8 cellular contexts compared by ENCODE assay signal in genomic region chr11:66044757-66045156, GRCh38. TPM values are rescaled to one million over a fixed set of nuclear protein-coding genes. Genes with fewer than 3 reads are reported as not detected.
DNase-seq lines count a peak whose midpoint lies in the region; ATAC-seq and TF ChIP-seq lines count a peak whose summit lies in the region.
"Had no signal": no experiment of that assay in that cellular context is flagged by ENCODE, and none has a peak within 500 bp of the region (broad histone marks: within the 10 kb centered on the region; RNA-seq: fewer than 3 reads in every experiment).

No MANE protein-coding gene starts in this region.

- POLR2A ChIA-PET in HCT116 (lab: Charles Lee): interaction anchor here (1.0 kb wide), 1 partner anchor 24 kb away, joined by 4 read pairs; no protein-coding TSS in a partner anchor

- no peak for TF ChIP-seq RAD21 in HCT116 (IDR thresholded peaks at IDR 0.05; ENCODE audit: low read depth)

- H3K4me1 Mint-ChIP-seq in Calu3 (ENCODE audit: low read depth, unreplicated experiment) (peaks cover 17% of the 10 kb centered on the region), neural progenitor cell (peaks cover 22% of the 10 kb centered on the region)
- H3K4me1 Mint-ChIP-seq in activated T-helper 1 cell treated with anti-CD3 and anti-CD28 coated beads, Interleukin-12 subunit alpha, Interleukin-12 subunit beta, Interleukin-2, Interleukin-4 antibody, amounts not matched to agents 30 ng/mL and 10 ng/mL and 1 ng/mL, durations not matched to agents 14 hours and 24 hours and 36 hours (ENCODE audit: low read depth): peaks cover 16% of the 10 kb centered on the region

- H3K27ac ChIP-seq in HCT116 (ENCODE audit: low read depth, low read length): no peak overlapping the region
- no peak overlapping the region for H3K27ac ChIP-seq in neural progenitor cell
- H3K27ac ChIP-seq in aorta (ENCODE audit: low read depth in 1 of 2, low read length in 2 of 2): no peak overlapping the region

- H3K36me3 ChIP-seq in HCT116 (ENCODE audit: control insufficient read depth in 1 of 2, insufficient read depth in 2 of 2, low read length in 2 of 2) (no peaks in the 10 kb centered on the region), neural progenitor cell (peaks cover 4% of the 10 kb centered on the region), aorta (ENCODE audit: control insufficient read depth in 1 of 2, insufficient read depth in 2 of 2, low read length in 1 of 2) (no peaks in the 10 kb centered on the region)

- H3K4me2 ChIP-seq in HCT116 (ENCODE audit: low read length) (peak overlapping the region; percentile 47), neural progenitor cell (peak overlapping the region; percentile 65)

- H3K9me3 Mint-ChIP-seq in Calu3 (ENCODE audit: low read depth, unreplicated experiment) (no peaks in the 10 kb centered on the region), neural progenitor cell (peaks cover 2% of the 10 kb centered on the region)
- no peaks in the 10 kb centered on the region for H3K9me3 Mint-ChIP-seq in activated T-helper 1 cell treated with anti-CD3 and anti-CD28 coated beads, Interleukin-12 subunit alpha, Interleukin-12 subunit beta, Interleukin-2, Interleukin-4 antibody, amounts not matched to agents 30 ng/mL and 10 ng/mL and 1 ng/mL, durations not matched to agents 14 hours and 24 hours and 36 hours

- peak overlapping the region; percentile 46 for H3K4me3 Mint-ChIP-seq in Calu3 (ENCODE audit: low read depth, unreplicated experiment)
- H3K4me3 Mint-ChIP-seq in activated T-helper 1 cell treated with anti-CD3 and anti-CD28 coated beads, Interleukin-12 subunit alpha, Interleukin-12 subunit beta, Interleukin-2, Interleukin-4 antibody, amounts not matched to agents 30 ng/mL and 10 ng/mL and 1 ng/mL, durations not matched to agents 14 hours and 24 hours and 36 hours: no peak overlapping the region
- H3K4me3 Mint-ChIP-seq in neural progenitor cell: peak overlapping the region; percentile 22

- in situ Hi-C loops in GM13977 (cut with MboI; ENCODE audit: low pct_unique_long_range_greater_than_20kb, low sequenced_read_pairs, unreplicated experiment): no loop called here

- no peak overlapping the region for H3K9ac ChIP-seq in HCT116 (ENCODE audit: low read length)
- H3K9ac ChIP-seq in neural progenitor cell: no peak overlapping the region

- H3K36me3 Mint-ChIP-seq in Calu3 (ENCODE audit: insufficient read depth, unreplicated experiment) (peaks cover 5% of the 10 kb centered on the region), neural progenitor cell (no peaks in the 10 kb centered on the region)
- H3K36me3 Mint-ChIP-seq in activated T-helper 1 cell treated with anti-CD3 and anti-CD28 coated beads, Interleukin-12 subunit alpha, Interleukin-12 subunit beta, Interleukin-2, Interleukin-4 antibody, amounts not matched to agents 30 ng/mL and 10 ng/mL and 1 ng/mL, durations not matched to agents 14 hours and 24 hours and 36 hours (ENCODE audit: low read depth): no peaks in the 10 kb centered on the region

- H3K27me3 Mint-ChIP-seq in Calu3 (ENCODE audit: unreplicated experiment) (peaks cover 42% of the 10 kb centered on the region), neural progenitor cell (ENCODE audit: insufficient read depth, low read depth) (no peaks in the 10 kb centered on the region)
- H3K27me3 Mint-ChIP-seq in activated T-helper 1 cell treated with anti-CD3 and anti-CD28 coated beads, Interleukin-12 subunit alpha, Interleukin-12 subunit beta, Interleukin-2, Interleukin-4 antibody, amounts not matched to agents 30 ng/mL and 10 ng/mL and 1 ng/mL, durations not matched to agents 14 hours and 24 hours and 36 hours (ENCODE audit: insufficient read depth): peaks cover 7% of the 10 kb centered on the region

- H3K9me2 ChIP-seq in HCT116 (ENCODE audit: insufficient read depth): no peaks in the 10 kb centered on the region

- CTCF ChIA-PET in Calu3 (lab: Charles Lee): interaction anchor here (0.6 to 2.0 kb wide), 12 partner anchors 9 to 365 kb away, joined by 3 to 16 read pairs (median 4); partner anchors contain the start of genes CST6 and PACS1
- CTCF ChIA-PET in HCT116 (lab: Charles Lee): interaction anchor here (0.6 to 2.2 kb wide), 19 partner anchors 9 to 504 kb away, joined by 3 to 14 read pairs (median 4); partner anchors contain the start of genes CATSPER1, CST6, FIBP and MUS81

- BruUV-seq in Calu3 (replicated peaks; lab: Mats Ljungman, UMichigan) (no TSS peak), HCT116 (replicated peaks; lab: Mats Ljungman, UMichigan) (no TSS peak)

- no peak for DNase-seq in Calu3
- no peak for DNase-seq in HCT116 (ENCODE audit: low read depth, low spot score)
- DNase-seq in activated T-helper 1 cell treated with anti-CD3 and anti-CD28 coated beads, Interleukin-12 subunit alpha, Interleukin-12 subunit beta, Interleukin-2, Interleukin-4 antibody, amounts not matched to agents 30 ng/mL and 10 ng/mL and 1 ng/mL, durations not matched to agents 14 hours and 24 hours and 36 hours (ENCODE audit: low spot score): no peak
- no peak for DNase-seq in neural progenitor cell (ENCODE audit: low spot score)
- DNase-seq in NCI-H748 treated with DMSO at 0.1 percent for 48 hours (lab: John Stamatoyannopoulos, UW): no peak
- DNase-seq in GM13977 (ENCODE audit: low spot score): no peak
- no peak for DNase-seq in aorta

- TF ChIP-seq CTCF in Calu3 (IDR thresholded peaks at IDR 0.05; ENCODE audit: unreplicated experiment) (no peak), HCT116 (IDR thresholded peaks at IDR 0.05 in 2 of 3, conservative IDR thresholded peaks at IDR 0.05 in 1 of 3; ENCODE audit: borderline replicate concordance in 1 of 3, insufficient read depth in 1 of 3, low read depth in 2 of 3, low read length in 2 of 3) (no peak), neural progenitor cell (IDR thresholded peaks at IDR 0.05) (no peak), GM13977 (IDR thresholded peaks at IDR 0.05; ENCODE audit: extremely low read depth, insufficient read depth, missing control alignments) (no peak)

- H3K27me3 ChIP-seq in HCT116 (ENCODE audit: insufficient read depth, low read length) (no peaks in the 10 kb centered on the region), neural progenitor cell (no peaks in the 10 kb centered on the region), aorta (ENCODE audit: control insufficient read depth in 1 of 2, insufficient read depth in 2 of 2, low read length in 1 of 2) (no peaks in the 10 kb centered on the region)

- peaks cover 23% of the 10 kb centered on the region for H3F3A ChIP-seq in neural progenitor cell (ENCODE audit: low read depth)

- H3K4me3 ChIP-seq in HCT116 (replicated peaks in 1 of 2; ENCODE audit: low read depth in 1 of 2, low read length in 2 of 2) (no peak overlapping the region), neural progenitor cell (no peak overlapping the region), aorta (ENCODE audit: low read length in 2 of 2) (no peak overlapping the region)

- no peak overlapping the region for H2AFZ ChIP-seq in HCT116 (ENCODE audit: low read depth, low read length, poor library complexity, severe bottlenecking)
- H2AFZ ChIP-seq in neural progenitor cell (replicated peaks): no peak overlapping the region

- intact Hi-C loops in Calu3 (cut with micrococcal nuclease; ENCODE audit: unreplicated experiment): no loop called here
- intact Hi-C loops in HCT116 (cut with micrococcal nuclease): no loop called here
- intact Hi-C loops in activated T-helper 1 cell treated with anti-CD3 and anti-CD28 coated beads, Interleukin-12 subunit alpha, Interleukin-12 subunit beta, Interleukin-2, Interleukin-4 antibody, amounts not matched to agents 30 ng/mL and 10 ng/mL and 1 ng/mL, durations not matched to agents 14 hours and 24 hours and 36 hours (cut with micrococcal nuclease): loop anchor here (1.0 to 2.0 kb wide), 3 partner anchors 22 to 186 kb away; partner anchors contain the start of genes BANF1, CFL1 and EIF1AD
- intact Hi-C loops in aorta (cut with DNase I): no loop called here

- H4K20me1 ChIP-seq in HCT116 (ENCODE audit: insufficient read depth): no peaks in the 10 kb centered on the region
- H4K20me1 ChIP-seq in neural progenitor cell (ENCODE audit: low read depth): peaks cover 5% of the 10 kb centered on the region

- H3K9me3 ChIP-seq in HCT116 (ENCODE audit: control insufficient read depth in 1 of 2, insufficient read depth in 1 of 2, low read depth in 1 of 2, low read length in 2 of 2) (no peaks in the 10 kb centered on the region), neural progenitor cell (ENCODE audit: low read depth) (no peaks in the 10 kb centered on the region), aorta (ENCODE audit: control insufficient read depth, low read length) (no peaks in the 10 kb centered on the region)

- H3K4me1 ChIP-seq in HCT116 (ENCODE audit: control insufficient read depth in 1 of 2, insufficient read depth in 2 of 2, low read length in 2 of 2): peaks cover 6 to 9% of the 10 kb centered on the region in 2 experiments; a peak in 3 of 4 replicates
- peaks cover 15% of the 10 kb centered on the region for H3K4me1 ChIP-seq in neural progenitor cell
- no peaks in the 10 kb centered on the region for H3K4me1 ChIP-seq in aorta (ENCODE audit: control insufficient read depth in 1 of 2, insufficient read depth in 2 of 2, low read length in 2 of 2)

- peak overlapping the region; percentile 20 for H3K27ac Mint-ChIP-seq in Calu3 (ENCODE audit: unreplicated experiment)
- peak overlapping the region; percentile 11 for H3K27ac Mint-ChIP-seq in activated T-helper 1 cell treated with anti-CD3 and anti-CD28 coated beads, Interleukin-12 subunit alpha, Interleukin-12 subunit beta, Interleukin-2, Interleukin-4 antibody, amounts not matched to agents 30 ng/mL and 10 ng/mL and 1 ng/mL, durations not matched to agents 14 hours and 24 hours and 36 hours
- peak overlapping the region; percentile 54 for H3K27ac Mint-ChIP-seq in neural progenitor cell

- TF ChIP-seq POLR2A in HCT116 (IDR thresholded peaks at IDR 0.05; ENCODE audit: borderline replicate concordance, extremely low read depth, insufficient read depth, insufficient read length): no peak

- 67% methylated on average over 6 of the region's 6 CpGs for WGBS in aorta, 2 donors

- H3K79me2 ChIP-seq in HCT116 (ENCODE audit: insufficient read depth, low read length) (no peaks in the 10 kb centered on the region), neural progenitor cell (ENCODE audit: low read depth) (peaks cover 23% of the 10 kb centered on the region)

- RAD21 ChIA-PET in HCT116 (lab: Charles Lee; ENCODE audit: low non-redundant PET in 1 of 2, low total read pairs in 2 of 2, uncharacterized antibody in 2 of 2, unreplicated experiment in 2 of 2): no interaction called here

- ATAC-seq in HCT116 (no peak), aorta (ENCODE audit: low FRiP score) (no peak)

RNA-seq across cellular contexts. Expression of gene GAL3ST3, which starts 4.2 kb away (rescaled TPM):
- total RNA-seq in Calu3 (2022): not detected in 2 replicates
- total RNA-seq in HCT116 (2021; ENCODE audit: unreplicated experiment): not detected
- polyA plus RNA-seq in HCT116 (2012): 0.07 TPM in 1 of 2 replicates, not detected in the other
- total RNA-seq in activated T-helper 1 cell treated with anti-CD3 and anti-CD28 coated beads, Interleukin-12 subunit alpha, Interleukin-12 subunit beta, Interleukin-2, Interleukin-4 antibody, amounts not matched to agents 30 ng/mL and 10 ng/mL and 1 ng/mL, durations not matched to agents 14 hours and 24 hours and 36 hours: 0.34 TPM in 1 of 2 replicates, not detected in the other
- total RNA-seq in neural progenitor cell (ENCODE audit: low replicate concordance): 8.5 and 35.9 TPM in 2 replicates
- total RNA-seq in aorta: not detected
- polyA plus RNA-seq in aorta: not detected

RNA-seq across cellular contexts. Expression of gene SF3B2, which starts 7.4 kb away (rescaled TPM):
- total RNA-seq in Calu3 (2022): 167 and 173 TPM in 2 replicates
- total RNA-seq in HCT116 (2021; ENCODE audit: unreplicated experiment): 300 TPM
- 193 and 224 TPM in 2 replicates for polyA plus RNA-seq in HCT116 (2012)
- 267 TPM in 2 replicates for total RNA-seq in activated T-helper 1 cell treated with anti-CD3 and anti-CD28 coated beads, Interleukin-12 subunit alpha, Interleukin-12 subunit beta, Interleukin-2, Interleukin-4 antibody, amounts not matched to agents 30 ng/mL and 10 ng/mL and 1 ng/mL, durations not matched to agents 14 hours and 24 hours and 36 hours
- 177 and 198 TPM in 2 replicates for total RNA-seq in neural progenitor cell (ENCODE audit: low replicate concordance)
- 100 to 1,000 TPM; 141 to 146 TPM for total RNA-seq in aorta
- polyA plus RNA-seq in aorta: 100 to 1,000 TPM in 1 of 2 donors, 10 to 100 TPM in 1; 59.0 to 126 TPM

RNA-seq across cellular contexts. Expression of gene CATSPER1, which starts 18.5 kb away (rescaled TPM):
- total RNA-seq in Calu3 (2022) (1.0 and 2.6 TPM in 2 replicates), HCT116 (2021; ENCODE audit: unreplicated experiment) (2.4 TPM), neural progenitor cell (ENCODE audit: low replicate concordance) (not detected in 2 replicates), aorta (1 to 10 TPM; 1.0 to 1.2 TPM)
- polyA plus RNA-seq in HCT116 (2012): 3.8 and 4.5 TPM in 2 replicates
- 0.18 and 0.76 TPM in 2 replicates for total RNA-seq in activated T-helper 1 cell treated with anti-CD3 and anti-CD28 coated beads, Interleukin-12 subunit alpha, Interleukin-12 subunit beta, Interleukin-2, Interleukin-4 antibody, amounts not matched to agents 30 ng/mL and 10 ng/mL and 1 ng/mL, durations not matched to agents 14 hours and 24 hours and 36 hours
- polyA plus RNA-seq in aorta: under 1 TPM in 1 of 2 donors, not detected in 1; 0.10 TPM
- total RNA-seq: temporal lobe had no signal

RNA-seq across cellular contexts. Expression of gene PACS1, which starts 25.3 kb away (rescaled TPM):
- total RNA-seq in Calu3 (2022): 44.7 and 47.9 TPM in 2 replicates
- total RNA-seq in HCT116 (2021; ENCODE audit: unreplicated experiment): 41.1 TPM
- polyA plus RNA-seq in HCT116 (2012): 32.0 and 38.0 TPM in 2 replicates
- 80.4 and 89.5 TPM in 2 replicates for total RNA-seq in activated T-helper 1 cell treated with anti-CD3 and anti-CD28 coated beads, Interleukin-12 subunit alpha, Interleukin-12 subunit beta, Interleukin-2, Interleukin-4 antibody, amounts not matched to agents 30 ng/mL and 10 ng/mL and 1 ng/mL, durations not matched to agents 14 hours and 24 hours and 36 hours
- 13.4 and 15.2 TPM in 2 replicates for total RNA-seq in neural progenitor cell (ENCODE audit: low replicate concordance)
- 100 to 1,000 TPM in 1 of 2 donors, 10 to 100 TPM in 1; 85.7 to 119 TPM for total RNA-seq in aorta
- 10 to 100 TPM; 16.2 to 32.5 TPM for polyA plus RNA-seq in aorta

RNA-seq across cellular contexts. Expression of gene CST6, which starts 32.9 kb away (rescaled TPM):
- total RNA-seq in Calu3 (2022): 21.5 and 27.2 TPM in 2 replicates
- 68.1 TPM for total RNA-seq in HCT116 (2021; ENCODE audit: unreplicated experiment)
- 218 and 244 TPM in 2 replicates for polyA plus RNA-seq in HCT116 (2012)
- 1.7 and 2.0 TPM in 2 replicates for total RNA-seq in activated T-helper 1 cell treated with anti-CD3 and anti-CD28 coated beads, Interleukin-12 subunit alpha, Interleukin-12 subunit beta, Interleukin-2, Interleukin-4 antibody, amounts not matched to agents 30 ng/mL and 10 ng/mL and 1 ng/mL, durations not matched to agents 14 hours and 24 hours and 36 hours
- total RNA-seq in neural progenitor cell (ENCODE audit: low replicate concordance): 0.50 TPM in 1 of 2 replicates, not detected in the other
- 10 to 100 TPM in 1 of 2 donors, 1 to 10 TPM in 1; 6.6 to 14.0 TPM for total RNA-seq in aorta
- polyA plus RNA-seq in aorta: 10 to 100 TPM; 19.0 to 28.0 TPM
- total RNA-seq: temporal lobe had no signal
